ENCODE assay signal across 20 cellular contexts in genomic region chr2:58081000-58081399, GRCh38. TPM values are rescaled to one million over a fixed set of nuclear protein-coding genes. Genes with fewer than 3 reads are reported as not detected.
DNase-seq lines count a peak whose midpoint lies in the region; ATAC-seq, FAIRE-seq and TF ChIP-seq lines count a peak whose summit lies in the region.
"Had no signal": no experiment of that assay in that cellular context is flagged by ENCODE, and none has a peak within 500 bp of the region (broad histone marks: within the 10 kb centered on the region; RNA-seq: fewer than 3 reads in every experiment).

No MANE protein-coding gene starts in this region.

- H3K36me3 ChIP-seq in HEK293 (ENCODE audit: control insufficient read depth in 2 of 2, insufficient read depth in 1 of 2, low read length in 2 of 2) (no peaks in the 10 kb centered on the region), upper lobe of right lung (no peaks in the 10 kb centered on the region)

- POLR2A ChIA-PET in HEK293 (lab: Yijun Ruan, JAX) = no interaction called here

- H3K9me3 ChIP-seq in HEK293 (ENCODE audit: control insufficient read depth, insufficient read depth, low read depth, low read length) (no peaks in the 10 kb centered on the region), upper lobe of right lung (no peaks in the 10 kb centered on the region)
- H3K9me3 ChIP-seq: Caco-2 had no signal

- H3K4me3 ChIP-seq in HEK293 (ENCODE audit: low read depth, low read length) = no peak overlapping the region
- H3K4me3 ChIP-seq in upper lobe of right lung = no peak overlapping the region
- H3K4me3 ChIP-seq: GM23248 had no signal

- H3K27ac ChIP-seq in HEK293 (ENCODE audit: extremely low read depth, low read depth, low read length) (no peak overlapping the region), upper lobe of right lung (no peak overlapping the region)
- H3K27ac ChIP-seq: GM23248, HL-60 had no signal

- intact Hi-C loops in upper lobe of right lung (cut with DNase I) = no loop called here

- DNase-seq in DMS53 (lab: John Stamatoyannopoulos, UW) (peak; percentile 73), SHP77 treated with DMSO at 0.1 percent for 48 hours (lab: John Stamatoyannopoulos, UW) (peak; percentile 98), ecto neural progenitor cell (ENCODE audit: low spot score) (no peak), ACHN (no peak), upper lobe of right lung (no peak)
- DNase-seq: activated B cell treated with CpG ODN at 0.5 μM for 24 hours; activated CD4-positive, alpha-beta memory T cell treated with anti-CD3 and anti-CD28 coated beads, Interleukin-2, amount 10 ng/mL, durations not matched to agents 7 days and 5 days; activated T-cell treated with anti-CD3 and anti-CD28 coated beads for 4 hours; foreskin keratinocyte; GM23248; kidney glomerular epithelial cell; NK-92 treated with Interleukin-12 subunit alpha and Interleukin-12 subunit beta, amount 100 ng/mL, for 24 hours; nucleus accumbens; retina; T-helper 9 cell had no signal

- H3K27me3 ChIP-seq in upper lobe of right lung = no peaks in the 10 kb centered on the region
- H3K27me3 ChIP-seq: foreskin keratinocyte had no signal

- no peaks in the 10 kb centered on the region for H3K4me1 ChIP-seq in HEK293 (ENCODE audit: control insufficient read depth, insufficient read depth, low read length)
- no peaks in the 10 kb centered on the region for H3K4me1 ChIP-seq in upper lobe of right lung
- H3K4me1 ChIP-seq: Caco-2, foreskin keratinocyte had no signal

- TF ChIP-seq CTCF in HEK293 (tag by site-specific recombination; IDR thresholded peaks at IDR 0.05) (no peak), upper lobe of right lung (IDR thresholded peaks at IDR 0.05) (no peak)

- CTCF ChIA-PET in HEK293 (lab: Yijun Ruan, JAX) = no interaction called here

- ATAC-seq in HG03460 (IDR thresholded peaks at IDR 0.05; ENCODE audit: unreplicated experiment) = no peak
- no peak for ATAC-seq in upper lobe of right lung
- ATAC-seq: foreskin keratinocyte had no signal

- FAIRE-seq in islet of Langerhans (lab: Jason Lieb, UNC) = peak; percentile 71

- in situ Hi-C loops in ACHN (cut with HindIII; ENCODE audit: low pct_ligation_motif_present, low pct_unique_long_range_greater_than_20kb, low sequenced_read_pairs) = no loop called here

TF ChIP-seq in HEK293, 187 proteins besides CTCF, POLR2A, EP300 and RAD21:
- peak; percentile 66 for TF ChIP-seq PRDM6 (tag by site-specific recombination; IDR thresholded peaks at IDR 0.05)
- no peak for TF ChIP-seq ZNF544 (tag by site-specific recombination; IDR thresholded peaks at IDR 0.05)
- no peak for TF ChIP-seq ZNF19 (tag by site-specific recombination; IDR thresholded peaks at IDR 0.05; ENCODE audit: low read depth)
- TF ChIP-seq ZNF645 (tag by site-specific recombination; IDR thresholded peaks at IDR 0.05) = no peak
- TF ChIP-seq ZNF24 (tag by site-specific recombination; IDR thresholded peaks at IDR 0.05) = no peak
- no peak for TF ChIP-seq HOXA7 (CRISPR knock-in tag; IDR thresholded peaks at IDR 0.05; ENCODE audit: borderline replicate concordance)
- TF ChIP-seq OVOL3 (tag by site-specific recombination; IDR thresholded peaks at IDR 0.05) = no peak

RNA-seq across cellular contexts. Expression of gene VRK2, which starts 34.4 kb away (rescaled TPM):
- total RNA-seq in upper lobe of right lung = 23.8 TPM

Comparison
In these comparisons a context has a peak if more than half of its experiments do, and no peak if none do; other contexts are left out.
1. DNase-seq: peak in DMS53 (single experiment) and SHP77 treated with DMSO at 0.1 percent for 48 hours (single experiment); none in ecto neural progenitor cell (single experiment), ACHN (single experiment) and upper lobe of right lung (single experiment).